11 cellular contexts compared by ENCODE assay signal in genomic region chrX:46279925-46280313, GRCh38.
DNase-seq lines count a peak whose midpoint lies in the region; ATAC-seq lines count a peak whose summit lies in the region.
"Had no signal": no experiment of that assay in that cellular context is flagged by ENCODE, and none has a peak within 500 bp of the region (broad histone marks: within the 10 kb centered on the region; RNA-seq: fewer than 3 reads in every experiment).

No MANE protein-coding gene starts in this region.

- no peaks in the 10 kb centered on the region for H3K9me3 Mint-ChIP-seq in activated CD4-positive, alpha-beta T cell treated with anti-CD3 and anti-CD28 coated beads for 36 hours (ENCODE audit: low read depth)

- H3K9me3 ChIP-seq in adipocyte (ENCODE audit: control insufficient read depth, low read length): no peaks in the 10 kb centered on the region
- H3K9me3 ChIP-seq: esophagus squamous epithelium had no signal

- H3K4me3 Mint-ChIP-seq in activated CD4-positive, alpha-beta T cell treated with anti-CD3 and anti-CD28 coated beads for 36 hours: no peak overlapping the region

- no peak for DNase-seq in activated CD4-positive, alpha-beta T cell treated with anti-CD3 and anti-CD28 coated beads for 36 hours
- DNase-seq in activated CD4-positive, alpha-beta T cell treated with anti-CD3 and anti-CD28 coated beads for 48 hours: no peak
- DNase-seq in M059J (ENCODE audit: low read depth): peak; percentile 61
- peak; percentile 28 for DNase-seq in adipocyte (ENCODE audit: low read depth)
- peak; percentile 53 for DNase-seq in renal cortical epithelial cell (ENCODE audit: low read depth)
- DNase-seq in occipital lobe (lab: John Stamatoyannopoulos, UW): no peak
- no peak for DNase-seq in head of caudate nucleus
- DNase-seq: activated CD4-positive, CD25-positive, alpha-beta regulatory T cell treated with anti-CD3 and anti-CD28 coated beads, Interleukin-2, amount 50 U/mL, for 72 hours; esophagus squamous epithelium; NCI-H1092 had no signal

- H3K27ac Mint-ChIP-seq in activated CD4-positive, alpha-beta T cell treated with anti-CD3 and anti-CD28 coated beads for 36 hours: no peak overlapping the region

- H3K27me3 ChIP-seq in adipocyte (replicated peaks; ENCODE audit: control insufficient read depth, insufficient read depth, low read length): peaks cover 2% of the 10 kb centered on the region
- H3K27me3 ChIP-seq: esophagus squamous epithelium had no signal

- intact Hi-C loops in activated CD4-positive, alpha-beta T cell treated with anti-CD3 and anti-CD28 coated beads for 36 hours (cut with DNase I, micrococcal nuclease): loop anchor here (2.0 to 5.0 kb wide), 2 partner anchors 42 to 45 kb away; no protein-coding TSS in a partner anchor
- intact Hi-C loops in head of caudate nucleus (cut with DNase I): no loop called here

- POLR2A ChIA-PET in activated CD4-positive, alpha-beta T cell treated with anti-CD3 and anti-CD28 coated beads for 36 hours (lab: Charles Lee): no interaction called here

- H3K36me3 ChIP-seq in adipocyte (ENCODE audit: control insufficient read depth, insufficient read depth, low read length, severe bottlenecking): no peaks in the 10 kb centered on the region
- H3K36me3 ChIP-seq: esophagus squamous epithelium had no signal

- CTCF ChIA-PET in activated CD4-positive, alpha-beta T cell treated with anti-CD3 and anti-CD28 coated beads for 36 hours (lab: Charles Lee): no interaction called here

- H3K9ac ChIP-seq in adipocyte (ENCODE audit: low read length): no peak overlapping the region

- H3K4me1 Mint-ChIP-seq in activated CD4-positive, alpha-beta T cell treated with anti-CD3 and anti-CD28 coated beads for 36 hours: peaks cover 26% of the 10 kb centered on the region

- H3K4me1 ChIP-seq in adipocyte (ENCODE audit: control insufficient read depth, insufficient read depth, low read length): peaks cover 10% of the 10 kb centered on the region
- H3K4me1 ChIP-seq: esophagus squamous epithelium had no signal

- no peaks in the 10 kb centered on the region for H3K27me3 Mint-ChIP-seq in activated CD4-positive, alpha-beta T cell treated with anti-CD3 and anti-CD28 coated beads for 36 hours

- H3K36me3 Mint-ChIP-seq in activated CD4-positive, alpha-beta T cell treated with anti-CD3 and anti-CD28 coated beads for 36 hours (ENCODE audit: low read depth): no peaks in the 10 kb centered on the region

- peak; percentile 60 for ATAC-seq in activated CD4-positive, alpha-beta T cell treated with anti-CD3 and anti-CD28 coated beads for 36 hours
- no peak for ATAC-seq in GM18909 (IDR thresholded peaks at IDR 0.05; ENCODE audit: poor library complexity, unreplicated experiment)

- no peak overlapping the region for H3K4me3 ChIP-seq in adipocyte (ENCODE audit: low read length)
- H3K4me3 ChIP-seq: esophagus squamous epithelium had no signal

Comparison
In these comparisons a context has a peak if more than half of its experiments do, and no peak if none do; other contexts are left out.
1. DNase-seq: peak in M059J (single experiment), adipocyte (single experiment) and renal cortical epithelial cell (single experiment); none in activated CD4-positive, alpha-beta T cell treated with anti-CD3 and anti-CD28 coated beads for 36 hours (single experiment), activated CD4-positive, alpha-beta T cell treated with anti-CD3 and anti-CD28 coated beads for 48 hours (single experiment), occipital lobe (single experiment) and head of caudate nucleus (0 of 42).